1 cellular context compared by ENCODE assay signal in genomic region chr5:143403607-143404415, GRCh38.
TF ChIP-seq lines count a peak whose summit lies in the region.

Gene NR3C1 (minus strand): TSS chr5:143403686. CDS start chr5:143400839, 2,847 bp downstream.

TF ChIP-seq in HepG2, 621 proteins besides CTCF, POLR2A, EP300 and RAD21 (continued from another document and continues in another):
- TF ChIP-seq ASH2L (IDR thresholded peaks at IDR 0.05; ENCODE audit: insufficient read length, low read depth, low read length) = no peak
- no peak for TF ChIP-seq HNRNPL (IDR thresholded peaks at IDR 0.05; ENCODE audit: low read depth, low read length)
- TF ChIP-seq ZNF557 (CRISPR knock-in tag; IDR thresholded peaks at IDR 0.05) = no peak
- TF ChIP-seq ZNF792 (CRISPR knock-in tag; IDR thresholded peaks at IDR 0.05) = no peak
- no peak for TF ChIP-seq ZBTB26 (CRISPR knock-in tag; IDR thresholded peaks at IDR 0.05; ENCODE audit: borderline replicate concordance)
- no peak for TF ChIP-seq ZBTB37 (CRISPR knock-in tag; IDR thresholded peaks at IDR 0.05)
- TF ChIP-seq HINFP (CRISPR knock-in tag; IDR thresholded peaks at IDR 0.05; ENCODE audit: low read depth) = no peak
- no peak for TF ChIP-seq ZNF232 (CRISPR knock-in tag; IDR thresholded peaks at IDR 0.05; ENCODE audit: borderline replicate concordance)
- TF ChIP-seq GTF3A (CRISPR knock-in tag; conservative IDR thresholded peaks at IDR 0.05) = no peak
- no peak for TF ChIP-seq SCMH1 (CRISPR knock-in tag; IDR thresholded peaks at IDR 0.05; ENCODE audit: borderline replicate concordance)
- TF ChIP-seq ZNF382 (CRISPR knock-in tag; IDR thresholded peaks at IDR 0.05; ENCODE audit: borderline replicate concordance) = no peak
- 0 out of 2 replicates have a peak, but pooled peaks have one; percentile 31 for TF ChIP-seq RFXAP (CRISPR knock-in tag; IDR thresholded peaks at IDR 0.05; ENCODE audit: borderline replicate concordance)
- TF ChIP-seq ZNF430 (CRISPR knock-in tag; IDR thresholded peaks at IDR 0.05) = no peak
- no peak for TF ChIP-seq ZNF570 (CRISPR knock-in tag; IDR thresholded peaks at IDR 0.05; ENCODE audit: borderline replicate concordance)
- TF ChIP-seq HNRNPLL (IDR thresholded peaks at IDR 0.05; ENCODE audit: low read depth, low read length, poor library complexity, severe bottlenecking) = peak; percentile 64
- no peak for TF ChIP-seq DBP (CRISPR knock-in tag; IDR thresholded peaks at IDR 0.05; ENCODE audit: not compliant biosample characterization)
- TF ChIP-seq ZNF280B (CRISPR knock-in tag; IDR thresholded peaks at IDR 0.05; ENCODE audit: borderline replicate concordance) = no peak
- TF ChIP-seq ZKSCAN1 (IDR thresholded peaks at IDR 0.05; ENCODE audit: low read length) = no peak
- TF ChIP-seq ZNF333 (CRISPR knock-in tag; IDR thresholded peaks at IDR 0.05; ENCODE audit: borderline replicate concordance) = no peak
- TF ChIP-seq ZNF484 (CRISPR knock-in tag; IDR thresholded peaks at IDR 0.05; ENCODE audit: borderline replicate concordance, low read depth) = no peak
- peak; percentile 17; the same call in 1 of the 2 replicates for TF ChIP-seq TFDP2 (CRISPR knock-in tag; IDR thresholded peaks at IDR 0.05)
- no peak for TF ChIP-seq ELF1 (CRISPR knock-in tag; IDR thresholded peaks at IDR 0.05)
- TF ChIP-seq NONO (IDR thresholded peaks at IDR 0.05) = no peak
- no peak for TF ChIP-seq NONO (CRISPR knock-in tag; conservative IDR thresholded peaks at IDR 0.05)
- TF ChIP-seq NFATC3 (CRISPR knock-in tag; IDR thresholded peaks at IDR 0.05) = no peak
- no peak for TF ChIP-seq CCAR2 (optimal IDR thresholded peaks at IDR 0.05; ENCODE audit: low read depth, low read length)
- no peak for TF ChIP-seq TERF1 (CRISPR knock-in tag; IDR thresholded peaks at IDR 0.05)
- TF ChIP-seq ELF3 (CRISPR knock-in tag; IDR thresholded peaks at IDR 0.05) = 0 out of 2 replicates have a peak, but pooled peaks have one; percentile 10
- 0 out of 2 replicates have a peak, but pooled peaks have one; percentile 16 for TF ChIP-seq SPEN (CRISPR knock-in tag; IDR thresholded peaks at IDR 0.05; ENCODE audit: low read depth)
- TF ChIP-seq ZFP36 (IDR thresholded peaks at IDR 0.05; ENCODE audit: borderline replicate concordance, low read depth, low read length, partially characterized antibody) = no peak
- TF ChIP-seq ARNTL (CRISPR knock-in tag; IDR thresholded peaks at IDR 0.05) = no peak
- no peak for TF ChIP-seq HNF1A (IDR thresholded peaks at IDR 0.05; ENCODE audit: low read depth)
- TF ChIP-seq HNF1A (CRISPR knock-in tag; IDR thresholded peaks at IDR 0.05; ENCODE audit: borderline replicate concordance) = no peak; the same call in 1 of the 2 replicates
- TF ChIP-seq CERS6 (CRISPR knock-in tag; IDR thresholded peaks at IDR 0.05) = no peak
- no peak for TF ChIP-seq SNAPC5 (CRISPR knock-in tag; IDR thresholded peaks at IDR 0.05; ENCODE audit: borderline replicate concordance)
- TF ChIP-seq CC2D1A (CRISPR knock-in tag; IDR thresholded peaks at IDR 0.05) = no peak
- no peak for TF ChIP-seq THAP9 (CRISPR knock-in tag; IDR thresholded peaks at IDR 0.05; ENCODE audit: borderline replicate concordance)
- 0 out of 2 replicates have a peak, but pooled peaks have one; percentile 17 for TF ChIP-seq KDM2A (CRISPR knock-in tag; IDR thresholded peaks at IDR 0.05; ENCODE audit: borderline replicate concordance, low read depth)
- TF ChIP-seq TFE3 (CRISPR knock-in tag; IDR thresholded peaks at IDR 0.05) = no peak
- no peak for TF ChIP-seq KAT2B (IDR thresholded peaks at IDR 0.05; ENCODE audit: borderline replicate concordance, low read depth, low read length)
- no peak for TF ChIP-seq REXO4 (CRISPR knock-in tag; IDR thresholded peaks at IDR 0.05; ENCODE audit: borderline replicate concordance)
- no peak for TF ChIP-seq BORCS8-MEF2B (CRISPR knock-in tag; IDR thresholded peaks at IDR 0.05)
- TF ChIP-seq TCF7L2 (IDR thresholded peaks at IDR 0.05; ENCODE audit: low read depth, low read length) = no peak
- no peak for TF ChIP-seq RARG (CRISPR knock-in tag; IDR thresholded peaks at IDR 0.05; ENCODE audit: low read depth)
